ENCODE assay signal across 12 cellular contexts in genomic region chr10:43230909-43231522, GRCh38. TPM values are rescaled to one million over a fixed set of nuclear protein-coding genes. Genes with fewer than 3 reads are reported as not detected.
DNase-seq lines count a peak whose midpoint lies in the region; ATAC-seq and TF ChIP-seq lines count a peak whose summit lies in the region.
"Had no signal": no experiment of that assay in that cellular context is flagged by ENCODE, and none has a peak within 500 bp of the region (broad histone marks: within the 10 kb centered on the region; RNA-seq: fewer than 3 reads in every experiment).

No MANE protein-coding gene starts in this region.

- H3K36me3 Mint-ChIP-seq in activated CD8-positive, alpha-beta T cell treated with anti-CD3 and anti-CD28 coated beads for 36 hours (ENCODE audit: low read depth): no peaks in the 10 kb centered on the region
- H3K36me3 Mint-ChIP-seq in memory B cell: no peaks in the 10 kb centered on the region

- no peak for ATAC-seq in left ventricle myocardium superior
- ATAC-seq in activated CD8-positive, alpha-beta T cell treated with anti-CD3 and anti-CD28 coated beads for 36 hours: peak; percentile 17
- peak; percentile 9 for ATAC-seq in memory B cell (ENCODE audit: low read depth)
- ATAC-seq in aorta (ENCODE audit: low FRiP score): no peak

- POLR2A ChIA-PET in activated CD8-positive, alpha-beta T cell treated with anti-CD3 and anti-CD28 coated beads for 36 hours (lab: Charles Lee): no interaction called here
- POLR2A ChIA-PET in HEK293T (lab: Yijun Ruan, JAX): no interaction called here

- no peaks in the 10 kb centered on the region for H3K9me3 Mint-ChIP-seq in activated CD8-positive, alpha-beta T cell treated with anti-CD3 and anti-CD28 coated beads for 36 hours
- no peaks in the 10 kb centered on the region for H3K9me3 Mint-ChIP-seq in memory B cell

- H3K36me3 ChIP-seq in aorta (ENCODE audit: control insufficient read depth in 1 of 2, insufficient read depth in 2 of 2, low read length in 1 of 2): no peaks in the 10 kb centered on the region
- no peaks in the 10 kb centered on the region for H3K36me3 ChIP-seq in MM.1S (replicated peaks; ENCODE audit: insufficient read depth, low read length)
- H3K36me3 ChIP-seq: HAP-1 had no signal

- intact Hi-C loops in cardiac septum (cut with DNase I) (no loop called here), left ventricle myocardium superior (cut with micrococcal nuclease) (no loop called here), aorta (cut with DNase I) (no loop called here)
- intact Hi-C loops in activated CD8-positive, alpha-beta T cell treated with anti-CD3 and anti-CD28 coated beads for 36 hours (cut with micrococcal nuclease): no loop called here

- no peak overlapping the region for H3K9ac ChIP-seq in MM.1S (ENCODE audit: low read length)
- H3K9ac ChIP-seq: parathyroid adenoma had no signal

- CTCF ChIA-PET in activated CD8-positive, alpha-beta T cell treated with anti-CD3 and anti-CD28 coated beads for 36 hours (lab: Charles Lee): interaction anchor here (1.4 to 1.5 kb wide), 2 partner anchors 19 to 117 kb away, joined by 3 read pairs; no protein-coding TSS in a partner anchor
- CTCF ChIA-PET in HEK293T (lab: Yijun Ruan, JAX): interaction anchor here (0.9 to 1.6 kb wide), 2 partner anchors 25 to 26 kb away, joined by 3 to 5 read pairs; no protein-coding TSS in a partner anchor

- no peaks in the 10 kb centered on the region for H3K4me1 ChIP-seq in aorta (ENCODE audit: control insufficient read depth in 1 of 2, insufficient read depth in 2 of 2, low read length in 2 of 2)
- no peaks in the 10 kb centered on the region for H3K4me1 ChIP-seq in MM.1S (ENCODE audit: low read length)
- H3K4me1 ChIP-seq: HAP-1, parathyroid adenoma had no signal

- H3K4me3 Mint-ChIP-seq in activated CD8-positive, alpha-beta T cell treated with anti-CD3 and anti-CD28 coated beads for 36 hours: peak overlapping the region; percentile 8
- peak overlapping the region; percentile 41 for H3K4me3 Mint-ChIP-seq in memory B cell

- H3K9me2 ChIP-seq in MM.1S (replicated peaks; ENCODE audit: insufficient read depth, low read length): no peaks in the 10 kb centered on the region

- TF ChIP-seq CTCF in activated CD8-positive, alpha-beta T cell treated with anti-CD3 and anti-CD28 coated beads for 36 hours (IDR thresholded peaks at IDR 0.05): no peak
- TF ChIP-seq CTCF in MM.1S (IDR thresholded peaks at IDR 0.05; ENCODE audit: low read length): no peak

- no peaks in the 10 kb centered on the region for H4K20me1 ChIP-seq in MM.1S (ENCODE audit: insufficient read depth, low read length)

- H3K27ac ChIP-seq in aorta (ENCODE audit: low read depth in 1 of 2, low read length in 2 of 2) (no peak overlapping the region), MM.1S (ENCODE audit: low read length) (no peak overlapping the region)
- H3K27ac ChIP-seq: parathyroid adenoma had no signal

- peak overlapping the region; percentile 48 for H3K27ac Mint-ChIP-seq in activated CD8-positive, alpha-beta T cell treated with anti-CD3 and anti-CD28 coated beads for 36 hours
- no peak overlapping the region for H3K27ac Mint-ChIP-seq in memory B cell

- H3K4me3 ChIP-seq in aorta (ENCODE audit: low read length in 2 of 2) (no peak overlapping the region), MM.1S (ENCODE audit: low read length) (no peak overlapping the region)
- H3K4me3 ChIP-seq: HAP-1 had no signal

- H3K4me2 ChIP-seq in MM.1S (ENCODE audit: low read depth, low read length): no peak overlapping the region

- H3K27me3 Mint-ChIP-seq in activated CD8-positive, alpha-beta T cell treated with anti-CD3 and anti-CD28 coated beads for 36 hours: peaks cover 16% of the 10 kb centered on the region
- H3K27me3 Mint-ChIP-seq in memory B cell: peaks cover 19% of the 10 kb centered on the region

- no peaks in the 10 kb centered on the region for H3K27me3 ChIP-seq in aorta (ENCODE audit: control insufficient read depth in 1 of 2, insufficient read depth in 2 of 2, low read length in 1 of 2)
- H3K27me3 ChIP-seq in MM.1S (replicated peaks; ENCODE audit: insufficient read depth, low read length): no peaks in the 10 kb centered on the region

- H2AFZ ChIP-seq in MM.1S (ENCODE audit: low read length): no peak overlapping the region
- H2AFZ ChIP-seq: parathyroid adenoma had no signal

- DNase-seq in cardiac septum (ENCODE audit: low spot score): peak; percentile 70
- no peak for DNase-seq in left ventricle myocardium superior
- DNase-seq in activated CD8-positive, alpha-beta T cell treated with anti-CD3 and anti-CD28 coated beads for 36 hours: no peak
- no peak for DNase-seq in memory B cell (ENCODE audit: low spot score in 2 of 2)
- peak; percentile 27 to 60 for DNase-seq in aorta
- no peak for DNase-seq in Kasumi-1 (lab: John Stamatoyannopoulos, UW)
- DNase-seq in HEK293T (ENCODE audit: extremely low spot score): no peak
- no peak for DNase-seq in MM.1S
- DNase-seq: NCI-H526 treated with DMSO at 0.1 percent for 48 hours; stimulated activated CD4-positive, alpha-beta T cell treated with anti-CD3 and anti-CD28 coated beads, Interleukin-4, amount 100 ng/mL, for 24 hours had no signal

- peaks cover 32% of the 10 kb centered on the region for H3K4me1 Mint-ChIP-seq in activated CD8-positive, alpha-beta T cell treated with anti-CD3 and anti-CD28 coated beads for 36 hours (ENCODE audit: low read depth)
- H3K4me1 Mint-ChIP-seq in memory B cell: peaks cover 12% of the 10 kb centered on the region

- no peaks in the 10 kb centered on the region for H3K9me3 ChIP-seq in aorta (ENCODE audit: control insufficient read depth, low read length)
- H3K9me3 ChIP-seq in MM.1S (replicated peaks; ENCODE audit: insufficient read depth, low read length): no peaks in the 10 kb centered on the region
- H3K9me3 ChIP-seq: HAP-1 had no signal

- no peaks in the 10 kb centered on the region for H3K79me2 ChIP-seq in MM.1S (ENCODE audit: low read length)
- H3K79me2 ChIP-seq: parathyroid adenoma had no signal

- WGBS in aorta, 2 donors: 93 to 95% methylated on average over 8 of the region's 8 CpGs

- no peaks in the 10 kb centered on the region for H3F3A ChIP-seq in MM.1S (ENCODE audit: insufficient read depth, low read length)

TF ChIP-seq in HEK293T, 16 proteins besides CTCF, POLR2A, EP300 and RAD21:
- no peak for TF ChIP-seq FOXM1 (IDR thresholded peaks at IDR 0.05; ENCODE audit: borderline replicate concordance)
- TF ChIP-seq NFRKB (IDR thresholded peaks at IDR 0.05): no peak
- no peak for TF ChIP-seq ELF4 (IDR thresholded peaks at IDR 0.05)
- TF ChIP-seq LEF1 (IDR thresholded peaks at IDR 0.05; ENCODE audit: borderline replicate concordance): no peak
- TF ChIP-seq SUZ12 (IDR thresholded peaks at IDR 0.05): no peak
- no peak for TF ChIP-seq L3MBTL2 (conservative IDR thresholded peaks at IDR 0.05)
- TF ChIP-seq ZNF384 (IDR thresholded peaks at IDR 0.05): no peak
- TF ChIP-seq FOXA1 (IDR thresholded peaks at IDR 0.05): no peak
- TF ChIP-seq HDGF (IDR thresholded peaks at IDR 0.05; ENCODE audit: borderline replicate concordance): no peak
- TF ChIP-seq, protein P1, sequence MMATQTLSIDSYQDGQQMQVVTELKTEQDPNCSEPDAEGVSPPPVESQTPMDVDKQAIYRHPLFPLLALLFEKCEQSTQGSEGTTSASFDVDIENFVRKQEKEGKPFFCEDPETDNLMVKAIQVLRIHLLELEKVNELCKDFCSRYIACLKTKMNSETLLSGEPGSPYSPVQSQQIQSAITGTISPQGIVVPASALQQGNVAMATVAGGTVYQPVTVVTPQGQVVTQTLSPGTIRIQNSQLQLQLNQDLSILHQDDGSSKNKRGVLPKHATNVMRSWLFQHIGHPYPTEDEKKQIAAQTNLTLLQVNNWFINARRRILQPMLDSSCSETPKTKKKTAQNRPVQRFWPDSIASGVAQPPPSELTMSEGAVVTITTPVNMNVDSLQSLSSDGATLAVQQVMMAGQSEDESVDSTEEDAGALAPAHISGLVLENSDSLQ (IDR thresholded peaks at IDR 0.05): no peak
- TF ChIP-seq ARNT (IDR thresholded peaks at IDR 0.05): no peak
- no peak for TF ChIP-seq FOXK2 (IDR thresholded peaks at IDR 0.05)
- TF ChIP-seq BHLHE40 (IDR thresholded peaks at IDR 0.05; ENCODE audit: borderline replicate concordance): no peak
- TF ChIP-seq TARDBP (IDR thresholded peaks at IDR 0.05): no peak
- no peak for TF ChIP-seq CTBP1 (IDR thresholded peaks at IDR 0.05; ENCODE audit: borderline replicate concordance)
TF ChIP-seq in HEK293T: peak in this region for 0.

RNA-seq across cellular contexts. Expression of gene RASGEF1A, which starts 35.8 kb away (rescaled TPM):
- 1.0 TPM for total RNA-seq in cardiac septum
- 2.7 TPM for total RNA-seq in left ventricle myocardium superior
- total RNA-seq in activated CD8-positive, alpha-beta T cell treated with anti-CD3 and anti-CD28 coated beads for 36 hours: 1 to 10 TPM; 1.2 to 1.5 TPM
- total RNA-seq in aorta: 1 to 10 TPM; 1.9 to 3.1 TPM
- 1 to 10 TPM in 1 of 2 donors, not detected in 1; 3.9 TPM for polyA plus RNA-seq in aorta

Comparison
In these comparisons a context has a peak if more than half of its experiments do, and no peak if none do; other contexts are left out.
1. DNase-seq: peak in cardiac septum (single experiment) and aorta (2 of 2); none in left ventricle myocardium superior (single experiment), activated CD8-positive, alpha-beta T cell treated with anti-CD3 and anti-CD28 coated beads for 36 hours (single experiment), memory B cell (0 of 2), Kasumi-1 (0 of 2), HEK293T (single experiment) and MM.1S (single experiment).
2. ATAC-seq: peak in activated CD8-positive, alpha-beta T cell treated with anti-CD3 and anti-CD28 coated beads for 36 hours (single experiment) and memory B cell (single experiment); none in left ventricle myocardium superior (single experiment) and aorta (single experiment).